Comparison of ENCODE assay signal across 22 cellular contexts in genomic region chr10:76769161-76769560, GRCh38.
"Had no signal": no experiment of that assay in that cellular context is flagged by ENCODE, and none has a peak within 500 bp of the region (broad histone marks: within the 10 kb centered on the region; RNA-seq: fewer than 3 reads in every experiment).

No MANE protein-coding gene starts in this region.

- DNase-seq: colonic mucosa; dermis blood vessel endothelial cell; esophagus squamous epithelium; gastrocnemius medialis; heart right ventricle; hypothalamus; islet precursor cell; mammary epithelial cell; naive thymus-derived CD8-positive, alpha-beta T cell; nucleus accumbens; ovary; right lobe of liver; stimulated activated CD4-positive, alpha-beta T cell treated with anti-CD3 and anti-CD28 coated beads, Interleukin-2, amount 100 ng/mL, for 24 hours; stimulated activated CD4-positive, alpha-beta T cell treated with anti-CD3 and anti-CD28 coated beads, Interleukin-4, amount 100 ng/mL, for 4 hours; stimulated activated naive B cell treated with anti-CD40 and anti-IgM and Interleukin-4, amounts not matched to agents 10 μg/mL and 1 μg/mL and 100 μg/mL, for 72 hours; stomach; thyroid gland had no signal

- H3K9me3 ChIP-seq: colonic mucosa, esophagus squamous epithelium, gastrocnemius medialis, ovary, right lobe of liver, suprapubic skin, thyroid gland had no signal

- H3K9ac ChIP-seq: neural progenitor cell had no signal

- H3K36me3 ChIP-seq: colonic mucosa, esophagus squamous epithelium, gastrocnemius medialis, heart right ventricle, neural progenitor cell, ovary, right lobe of liver, stomach, suprapubic skin, thyroid gland had no signal

- ATAC-seq: gastrocnemius medialis; left lobe of liver; naive thymus-derived CD8-positive, alpha-beta T cell; right lobe of liver; stimulated activated naive B cell treated with anti-CD40 and anti-IgM and Interleukin-4, amounts not matched to agents 10 μg/mL and 1 μg/mL and 100 μg/mL, for 72 hours had no signal

- H3K4me1 Mint-ChIP-seq: naive thymus-derived CD8-positive, alpha-beta T cell; stimulated activated naive B cell treated with anti-CD40 and anti-IgM and Interleukin-4, amounts not matched to agents 10 μg/mL and 1 μg/mL and 100 μg/mL, for 72 hours had no signal

- H3K4me3 Mint-ChIP-seq: naive thymus-derived CD8-positive, alpha-beta T cell; neural progenitor cell; stimulated activated naive B cell treated with anti-CD40 and anti-IgM and Interleukin-4, amounts not matched to agents 10 μg/mL and 1 μg/mL and 100 μg/mL, for 72 hours; type B pancreatic cell had no signal

- H3K27me3 ChIP-seq: colonic mucosa, esophagus squamous epithelium, gastrocnemius medialis, heart right ventricle, neural progenitor cell, ovary, right lobe of liver, stomach, suprapubic skin, thyroid gland had no signal

- H3K4me1 ChIP-seq: colonic mucosa, esophagus squamous epithelium, gastrocnemius medialis, heart right ventricle, neural progenitor cell, right lobe of liver, stomach, suprapubic skin, thyroid gland had no signal

- H3K27me3 Mint-ChIP-seq: stimulated activated naive B cell treated with anti-CD40 and anti-IgM and Interleukin-4, amounts not matched to agents 10 μg/mL and 1 μg/mL and 100 μg/mL, for 72 hours had no signal

- H3K4me3 ChIP-seq: colonic mucosa, esophagus squamous epithelium, gastrocnemius medialis, heart right ventricle, neural progenitor cell, ovary, right lobe of liver, skin epidermis, stomach, suprapubic skin, thyroid gland had no signal

- H3K27ac ChIP-seq: colonic mucosa, esophagus squamous epithelium, gastrocnemius medialis, heart right ventricle, neural progenitor cell, ovary, right lobe of liver, skin epidermis, stomach, suprapubic skin, thyroid gland had no signal

- H3K36me3 Mint-ChIP-seq: naive thymus-derived CD8-positive, alpha-beta T cell; stimulated activated naive B cell treated with anti-CD40 and anti-IgM and Interleukin-4, amounts not matched to agents 10 μg/mL and 1 μg/mL and 100 μg/mL, for 72 hours; type B pancreatic cell had no signal

- H3K27ac Mint-ChIP-seq: naive thymus-derived CD8-positive, alpha-beta T cell; neural progenitor cell; stimulated activated naive B cell treated with anti-CD40 and anti-IgM and Interleukin-4, amounts not matched to agents 10 μg/mL and 1 μg/mL and 100 μg/mL, for 72 hours; type B pancreatic cell had no signal
